12 cellular contexts compared by ENCODE assay signal in genomic region chr1:165903672-165904071, GRCh38.
DNase-seq lines count a peak whose midpoint lies in the region; TF ChIP-seq lines count a peak whose summit lies in the region.
"Had no signal": no experiment of that assay in that cellular context is flagged by ENCODE, and none has a peak within 500 bp of the region (broad histone marks: within the 10 kb centered on the region; RNA-seq: fewer than 3 reads in every experiment).

No MANE protein-coding gene starts in this region.

- H3K4me3 ChIP-seq in brain microvascular endothelial cell (ENCODE audit: low read depth, low read length): no peak overlapping the region

- in situ Hi-C loops in brain microvascular endothelial cell (cut with HindIII; ENCODE audit: low pct_ligation_motif_present, low sequenced_read_pairs): loop anchor here (25.0 kb wide), 1 partner anchor 191 kb away; no protein-coding TSS in a partner anchor

- H3K36me3 ChIP-seq in brain microvascular endothelial cell (replicated peaks): peaks cover 20% of the 10 kb centered on the region
- H3K36me3 ChIP-seq: neutrophil had no signal

- DNase-seq in Daoy (ENCODE audit: low read depth): peak; percentile 51
- peak; percentile 30 for DNase-seq in NCI-H1694 (lab: John Stamatoyannopoulos, UW)
- DNase-seq in brain microvascular endothelial cell: peak; percentile 57
- DNase-seq in myocyte (ENCODE audit: low read depth): peak; percentile 88
- no peak for DNase-seq in NCI-H1436 treated with DMSO at 0.1 percent for 48 hours (lab: John Stamatoyannopoulos, UW)
- DNase-seq in T1000 (lab: John Stamatoyannopoulos, UW): no peak
- DNase-seq in C1 segment of cervical spinal cord (lab: John Stamatoyannopoulos, UW): no peak
- DNase-seq in iPS-NIHi11 (ENCODE audit: low spot score): no peak
- DNase-seq: caudate nucleus, DMS53, NCI-H1417 treated with DMSO at 0.1 percent for 48 hours had no signal

- TF ChIP-seq CTCF in brain microvascular endothelial cell (IDR thresholded peaks at IDR 0.05; ENCODE audit: low read depth, low read length, missing control alignments): no peak

- H3K27ac ChIP-seq in brain microvascular endothelial cell: no peak overlapping the region
- H3K27ac ChIP-seq: neutrophil had no signal

- no peaks in the 10 kb centered on the region for H3K27me3 ChIP-seq in brain microvascular endothelial cell (replicated peaks)
- H3K27me3 ChIP-seq: neutrophil had no signal

Comparison
In these comparisons a context has a peak if more than half of its experiments do, and no peak if none do; other contexts are left out.
1. DNase-seq: peak in Daoy (single experiment), NCI-H1694 (single experiment), brain microvascular endothelial cell (single experiment) and myocyte (single experiment); none in NCI-H1436 treated with DMSO at 0.1 percent for 48 hours (single experiment), T1000 (single experiment), C1 segment of cervical spinal cord (0 of 14) and iPS-NIHi11 (single experiment).